ENCODE assay signal across 2 cellular contexts in the genomic region with DNA sequence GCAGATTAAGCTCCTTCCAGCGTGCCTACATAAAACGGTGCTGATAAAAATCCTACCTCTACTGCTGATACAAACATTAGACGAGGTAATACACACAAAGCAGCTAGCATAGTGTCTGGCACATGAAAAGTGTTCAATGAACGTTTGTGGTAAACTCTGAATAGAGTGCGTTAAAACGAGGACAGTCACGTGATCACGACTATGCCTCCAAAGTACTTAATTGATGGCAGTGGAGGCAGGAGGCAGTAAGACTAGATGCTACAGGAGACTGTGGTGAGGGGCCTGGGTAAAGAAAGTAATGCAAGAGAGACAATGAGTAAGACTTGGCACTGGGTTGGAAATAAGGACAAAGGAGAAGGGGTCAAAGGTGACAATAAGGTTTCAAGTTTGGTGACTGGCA.
A peak's percentile ranks its signal among the peaks of the same experiment; 100 is the strongest.
TF ChIP-seq lines count a peak whose summit lies in the region.

No MANE protein-coding gene starts in this region.

TF ChIP-seq in HepG2, 621 proteins besides CTCF, POLR2A, EP300 and RAD21:
- TF ChIP-seq MEIS2 (CRISPR knock-in tag; IDR thresholded peaks at IDR 0.05) (no peak), RAD51 (IDR thresholded peaks at IDR 0.05; ENCODE audit: borderline replicate concordance) (peak; percentile 90)
- TF ChIP-seq, protein P1, sequence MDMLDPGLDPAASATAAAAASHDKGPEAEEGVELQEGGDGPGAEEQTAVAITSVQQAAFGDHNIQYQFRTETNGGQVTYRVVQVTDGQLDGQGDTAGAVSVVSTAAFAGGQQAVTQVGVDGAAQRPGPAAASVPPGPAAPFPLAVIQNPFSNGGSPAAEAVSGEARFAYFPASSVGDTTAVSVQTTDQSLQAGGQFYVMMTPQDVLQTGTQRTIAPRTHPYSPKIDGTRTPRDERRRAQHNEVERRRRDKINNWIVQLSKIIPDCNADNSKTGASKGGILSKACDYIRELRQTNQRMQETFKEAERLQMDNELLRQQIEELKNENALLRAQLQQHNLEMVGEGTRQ (IDR thresholded peaks at IDR 0.05; ENCODE audit: low read depth, low read length) = peak; percentile 69; the same call in 1 of the 2 replicates
- TF ChIP-seq, protein P1 (CRISPR knock-in tag; IDR thresholded peaks at IDR 0.05; ENCODE audit: borderline replicate concordance) = no peak

TF ChIP-seq in K562, 482 proteins besides CTCF, POLR2A, EP300 and RAD21:
- TF ChIP-seq NFE2L1 (tag; IDR thresholded peaks at IDR 0.05; ENCODE audit: borderline replicate concordance, low read depth) (no peak), RAD51 (IDR thresholded peaks at IDR 0.05; ENCODE audit: borderline replicate concordance, low read depth) (peak; percentile 47; the same call in 1 of the 2 replicates)
- TF ChIP-seq, protein P2, sequence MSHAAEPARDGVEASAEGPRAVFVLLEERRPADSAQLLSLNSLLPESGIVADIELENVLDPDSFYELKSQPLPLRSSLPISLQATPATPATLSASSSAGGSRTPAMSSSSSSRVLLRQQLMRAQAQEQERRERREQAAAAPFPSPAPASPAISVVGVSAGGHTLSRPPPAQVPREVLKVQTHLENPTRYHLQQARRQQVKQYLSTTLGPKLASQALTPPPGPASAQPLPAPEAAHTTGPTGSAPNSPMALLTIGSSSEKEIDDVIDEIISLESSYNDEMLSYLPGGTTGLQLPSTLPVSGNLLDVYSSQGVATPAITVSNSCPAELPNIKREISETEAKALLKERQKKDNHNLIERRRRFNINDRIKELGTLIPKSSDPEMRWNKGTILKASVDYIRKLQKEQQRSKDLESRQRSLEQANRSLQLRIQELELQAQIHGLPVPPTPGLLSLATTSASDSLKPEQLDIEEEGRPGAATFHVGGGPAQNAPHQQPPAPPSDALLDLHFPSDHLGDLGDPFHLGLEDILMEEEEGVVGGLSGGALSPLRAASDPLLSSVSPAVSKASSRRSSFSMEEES (CRISPR knock-in tag; IDR thresholded peaks at IDR 0.05) = peak; percentile 88
